Comparison of ENCODE assay signal across 1 cellular context in genomic region chr11:86484164-86484794, GRCh38.
TF ChIP-seq lines count a peak whose summit lies in the region.

No MANE protein-coding gene starts in this region.

TF ChIP-seq in K562, 482 proteins besides CTCF, POLR2A, EP300 and RAD21 (continued from another document and continues in another):
- TF ChIP-seq, protein P1, sequence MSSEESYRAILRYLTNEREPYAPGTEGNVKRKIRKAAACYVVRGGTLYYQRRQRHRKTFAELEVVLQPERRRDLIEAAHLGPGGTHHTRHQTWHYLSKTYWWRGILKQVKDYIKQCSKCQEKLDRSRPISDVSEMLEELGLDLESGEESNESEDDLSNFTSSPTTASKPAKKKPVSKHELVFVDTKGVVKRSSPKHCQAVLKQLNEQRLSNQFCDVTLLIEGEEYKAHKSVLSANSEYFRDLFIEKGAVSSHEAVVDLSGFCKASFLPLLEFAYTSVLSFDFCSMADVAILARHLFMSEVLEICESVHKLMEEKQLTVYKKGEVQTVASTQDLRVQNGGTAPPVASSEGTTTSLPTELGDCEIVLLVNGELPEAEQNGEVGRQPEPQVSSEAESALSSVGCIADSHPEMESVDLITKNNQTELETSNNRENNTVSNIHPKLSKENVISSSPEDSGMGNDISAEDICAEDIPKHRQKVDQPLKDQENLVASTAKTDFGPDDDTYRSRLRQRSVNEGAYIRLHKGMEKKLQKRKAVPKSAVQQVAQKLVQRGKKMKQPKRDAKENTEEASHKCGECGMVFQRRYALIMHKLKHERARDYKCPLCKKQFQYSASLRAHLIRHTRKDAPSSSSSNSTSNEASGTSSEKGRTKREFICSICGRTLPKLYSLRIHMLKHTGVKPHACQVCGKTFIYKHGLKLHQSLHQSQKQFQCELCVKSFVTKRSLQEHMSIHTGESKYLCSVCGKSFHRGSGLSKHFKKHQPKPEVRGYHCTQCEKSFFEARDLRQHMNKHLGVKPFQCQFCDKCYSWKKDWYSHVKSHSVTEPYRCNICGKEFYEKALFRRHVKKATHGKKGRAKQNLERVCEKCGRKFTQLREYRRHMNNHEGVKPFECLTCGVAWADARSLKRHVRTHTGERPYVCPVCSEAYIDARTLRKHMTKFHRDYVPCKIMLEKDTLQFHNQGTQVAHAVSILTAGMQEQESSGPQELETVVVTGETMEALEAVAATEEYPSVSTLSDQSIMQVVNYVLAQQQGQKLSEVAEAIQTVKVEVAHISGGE (CRISPR knock-in tag; IDR thresholded peaks at IDR 0.05), result no peak
- TF ChIP-seq USF1 (CRISPR knock-in tag; IDR thresholded peaks at IDR 0.05), result no peak
- no peak for TF ChIP-seq ZNF518B (CRISPR knock-in tag; IDR thresholded peaks at IDR 0.05)
- no peak for TF ChIP-seq ZNF224 (CRISPR knock-in tag; IDR thresholded peaks at IDR 0.05)
- TF ChIP-seq ZNF146 (CRISPR knock-in tag; IDR thresholded peaks at IDR 0.05; ENCODE audit: unreplicated experiment), result no peak
- TF ChIP-seq MLX (CRISPR knock-in tag; conservative IDR thresholded peaks at IDR 0.05), result no peak
- TF ChIP-seq CBX8 (IDR thresholded peaks at IDR 0.05; ENCODE audit: borderline replicate concordance, extremely low read depth, low read depth, low read length, poor library complexity, severe bottlenecking), result no peak
- TF ChIP-seq CEBPZ (IDR thresholded peaks at IDR 0.05; ENCODE audit: borderline replicate concordance, low read depth, low read length), result no peak
- TF ChIP-seq NONO (IDR thresholded peaks at IDR 0.05; ENCODE audit: low read depth in 2 of 2, low read length in 1 of 2), result no peak
- TF ChIP-seq FOXA1 (IDR thresholded peaks at IDR 0.05; ENCODE audit: borderline replicate concordance), result no peak
- TF ChIP-seq XRCC5 (IDR thresholded peaks at IDR 0.05; ENCODE audit: low read depth, low read length), result no peak
- no peak for TF ChIP-seq SIN3A (IDR thresholded peaks at IDR 0.05; ENCODE audit: borderline replicate concordance in 2 of 2, control insufficient read depth in 1 of 2, low read depth in 2 of 2, low read length in 2 of 2)
- TF ChIP-seq ZFX (CRISPR knock-in tag; IDR thresholded peaks at IDR 0.05), result no peak
- TF ChIP-seq BACH1 (tag; IDR thresholded peaks at IDR 0.05), result no peak
- no peak for TF ChIP-seq CEBPG (CRISPR knock-in tag; IDR thresholded peaks at IDR 0.05)
- no peak for TF ChIP-seq CEBPG (tag; conservative IDR thresholded peaks at IDR 0.05 in 1 of 2, IDR thresholded peaks at IDR 0.05 in 1 of 2)
- TF ChIP-seq, protein P2, sequence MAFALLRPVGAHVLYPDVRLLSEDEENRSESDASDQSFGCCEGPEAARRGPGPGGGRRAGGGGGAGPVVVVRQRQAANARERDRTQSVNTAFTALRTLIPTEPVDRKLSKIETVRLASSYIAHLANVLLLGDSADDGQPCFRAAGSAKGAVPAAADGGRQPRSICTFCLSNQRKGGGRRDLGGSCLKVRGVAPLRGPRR (CRISPR knock-in tag; IDR thresholded peaks at IDR 0.05), result no peak
- no peak for TF ChIP-seq PRPF4 (IDR thresholded peaks at IDR 0.05; ENCODE audit: insufficient read depth, low read depth, low read length, poor library complexity, severe bottlenecking)
- no peak for TF ChIP-seq MCM3 (IDR thresholded peaks at IDR 0.05)
- TF ChIP-seq, protein P3, sequence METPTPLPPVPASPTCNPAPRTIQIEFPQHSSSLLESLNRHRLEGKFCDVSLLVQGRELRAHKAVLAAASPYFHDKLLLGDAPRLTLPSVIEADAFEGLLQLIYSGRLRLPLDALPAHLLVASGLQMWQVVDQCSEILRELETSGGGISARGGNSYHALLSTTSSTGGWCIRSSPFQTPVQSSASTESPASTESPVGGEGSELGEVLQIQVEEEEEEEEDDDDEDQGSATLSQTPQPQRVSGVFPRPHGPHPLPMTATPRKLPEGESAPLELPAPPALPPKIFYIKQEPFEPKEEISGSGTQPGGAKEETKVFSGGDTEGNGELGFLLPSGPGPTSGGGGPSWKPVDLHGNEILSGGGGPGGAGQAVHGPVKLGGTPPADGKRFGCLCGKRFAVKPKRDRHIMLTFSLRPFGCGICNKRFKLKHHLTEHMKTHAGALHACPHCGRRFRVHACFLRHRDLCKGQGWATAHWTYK (CRISPR knock-in tag; IDR thresholded peaks at IDR 0.05), result no peak
- TF ChIP-seq ZNF431 (CRISPR knock-in tag; IDR thresholded peaks at IDR 0.05), result no peak
- TF ChIP-seq ZNF384 (IDR thresholded peaks at IDR 0.05; ENCODE audit: low read depth, low read length), result no peak
- TF ChIP-seq ZC3H8 (IDR thresholded peaks at IDR 0.05), result no peak
- no peak for TF ChIP-seq PURB (CRISPR knock-in tag; IDR thresholded peaks at IDR 0.05; ENCODE audit: low read depth)
- TF ChIP-seq ZNF316 (IDR thresholded peaks at IDR 0.05), result no peak
- TF ChIP-seq ZNF583 (CRISPR knock-in tag; IDR thresholded peaks at IDR 0.05), result no peak
- no peak for TF ChIP-seq HMG20A (CRISPR knock-in tag; conservative IDR thresholded peaks at IDR 0.05)
- TF ChIP-seq, protein P4, sequence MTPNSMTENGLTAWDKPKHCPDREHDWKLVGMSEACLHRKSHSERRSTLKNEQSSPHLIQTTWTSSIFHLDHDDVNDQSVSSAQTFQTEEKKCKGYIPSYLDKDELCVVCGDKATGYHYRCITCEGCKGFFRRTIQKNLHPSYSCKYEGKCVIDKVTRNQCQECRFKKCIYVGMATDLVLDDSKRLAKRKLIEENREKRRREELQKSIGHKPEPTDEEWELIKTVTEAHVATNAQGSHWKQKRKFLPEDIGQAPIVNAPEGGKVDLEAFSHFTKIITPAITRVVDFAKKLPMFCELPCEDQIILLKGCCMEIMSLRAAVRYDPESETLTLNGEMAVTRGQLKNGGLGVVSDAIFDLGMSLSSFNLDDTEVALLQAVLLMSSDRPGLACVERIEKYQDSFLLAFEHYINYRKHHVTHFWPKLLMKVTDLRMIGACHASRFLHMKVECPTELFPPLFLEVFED (CRISPR knock-in tag; conservative IDR thresholded peaks at IDR 0.05), result no peak
- TF ChIP-seq PHF20 (IDR thresholded peaks at IDR 0.05; ENCODE audit: partially characterized antibody), result no peak
- TF ChIP-seq BCL6 (CRISPR knock-in tag; IDR thresholded peaks at IDR 0.05), result no peak
- peak; percentile 69 to 73 for TF ChIP-seq NRF1 (conservative IDR thresholded peaks at IDR 0.05 in 1 of 2, IDR thresholded peaks at IDR 0.05 in 1 of 2)
- TF ChIP-seq ZNF133 (CRISPR knock-in tag; IDR thresholded peaks at IDR 0.05), result no peak
- TF ChIP-seq HMG20B (CRISPR knock-in tag; IDR thresholded peaks at IDR 0.05), result no peak
- TF ChIP-seq ZNF512 (tag; IDR thresholded peaks at IDR 0.05), result no peak
- no peak for TF ChIP-seq MAFK (IDR thresholded peaks at IDR 0.05; ENCODE audit: low read length)
- TF ChIP-seq FOXO4 (CRISPR knock-in tag; IDR thresholded peaks at IDR 0.05), result no peak
- no peak for TF ChIP-seq ARID3B (CRISPR knock-in tag; IDR thresholded peaks at IDR 0.05; ENCODE audit: borderline replicate concordance)
- TF ChIP-seq MYBL2 (IDR thresholded peaks at IDR 0.05; ENCODE audit: low read depth), result no peak
- TF ChIP-seq MYBL2 (CRISPR knock-in tag; IDR thresholded peaks at IDR 0.05; ENCODE audit: borderline replicate concordance), result no peak
- TF ChIP-seq MTA2 (IDR thresholded peaks at IDR 0.05; ENCODE audit: low read depth), result 0 out of 2 replicates have a peak, but pooled peaks have one; percentile 22
- no peak for TF ChIP-seq CREM (IDR thresholded peaks at IDR 0.05; ENCODE audit: low read depth)
- TF ChIP-seq TFAM (CRISPR knock-in tag; conservative IDR thresholded peaks at IDR 0.05), result no peak
- 0 out of 2 replicates have a peak, but pooled peaks have one; percentile 33 for TF ChIP-seq JUN (IDR thresholded peaks at IDR 0.05; ENCODE audit: borderline replicate concordance, low read depth, low read length)
- no peak for TF ChIP-seq JUN (CRISPR knock-in tag; IDR thresholded peaks at IDR 0.05; ENCODE audit: borderline replicate concordance)
- no peak for TF ChIP-seq GATAD2B (IDR thresholded peaks at IDR 0.05; ENCODE audit: borderline replicate concordance)
- peak; percentile 8; the same call in 1 of the 2 replicates for TF ChIP-seq EGR1 (conservative IDR thresholded peaks at IDR 0.05)
